Comparison of ENCODE assay signal across 16 cellular contexts in the genomic region with DNA sequence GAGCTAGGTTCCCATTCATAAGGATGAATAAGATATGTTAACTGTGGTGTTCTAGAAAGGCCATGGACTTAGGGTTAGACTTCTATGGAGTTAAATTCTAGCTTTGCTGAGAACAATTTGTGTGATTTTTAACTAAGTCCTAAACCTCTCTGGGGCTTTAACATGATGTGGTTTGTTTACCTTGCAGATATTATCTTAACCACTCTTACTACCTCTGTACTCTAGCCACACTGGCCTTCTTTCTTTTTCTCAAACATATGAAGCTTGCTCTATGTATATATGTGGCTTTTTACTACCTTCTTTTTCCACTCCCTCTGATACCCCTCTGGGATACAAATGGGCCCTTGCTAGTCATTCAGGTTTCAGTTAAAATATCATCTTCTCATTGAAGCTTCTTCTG.
DNase-seq lines count a peak whose midpoint lies in the region; ATAC-seq and TF ChIP-seq lines count a peak whose summit lies in the region.
"Had no signal": no experiment of that assay in that cellular context is flagged by ENCODE, and none has a peak within 500 bp of the region (broad histone marks: within the 10 kb centered on the region; RNA-seq: fewer than 3 reads in every experiment).

No MANE protein-coding gene starts in this region.

- H2BK20ac ChIP-seq in IMR-90 (ENCODE audit: low read depth, low read length), result no peak overlapping the region

- no peak overlapping the region for H2AFZ ChIP-seq in IMR-90 (replicated peaks; ENCODE audit: low read length, poor library complexity)
- H2AFZ ChIP-seq: parathyroid adenoma had no signal

- H3K36me3 Mint-ChIP-seq in CD8-positive, alpha-beta memory T cell, result peaks cover 0 to 24% (median 5%) of the 10 kb centered on the region in 3 donors
- peaks cover 28% of the 10 kb centered on the region for H3K36me3 Mint-ChIP-seq in activated T-helper 2 cell treated with anti-CD3 and anti-CD28 coated beads, Interferon-gamma antibody, Interleukin-2, Interleukin-4, amounts not matched to agents 10 μg/mL and 5 μg/mL and 100 μg/mL, durations not matched to agents 14 hours and 24 hours and 36 hours (ENCODE audit: low read depth)
- H3K36me3 Mint-ChIP-seq in nephron progenitor cell (ENCODE audit: low read depth), result peaks cover 61% of the 10 kb centered on the region

- no peaks in the 10 kb centered on the region for H3K9me3 ChIP-seq in CD8-positive, alpha-beta memory T cell (ENCODE audit: low read length)
- H3K9me3 ChIP-seq in IMR-90 (ENCODE audit: control insufficient read depth, insufficient read depth, low read length), result no peaks in the 10 kb centered on the region
- H3K9me3 ChIP-seq in left ventricle myocardium inferior (replicated peaks), result no peaks in the 10 kb centered on the region
- H3K9me3 ChIP-seq: transverse colon had no signal

- H3K18ac ChIP-seq in IMR-90 (ENCODE audit: low read depth, low read length), result no peak overlapping the region

- H2BK15ac ChIP-seq in IMR-90 (ENCODE audit: low read depth, low read length), result no peak overlapping the region

- H3K36me3 ChIP-seq in CD8-positive, alpha-beta memory T cell (ENCODE audit: insufficient read depth, low read length), result no peaks in the 10 kb centered on the region
- H3K36me3 ChIP-seq in IMR-90 (ENCODE audit: control insufficient read depth, insufficient read depth, low read length) (peaks cover 5% of the 10 kb centered on the region), left ventricle myocardium inferior (no peaks in the 10 kb centered on the region)
- H3K36me3 ChIP-seq: transverse colon had no signal

- H3K4me2 ChIP-seq in IMR-90 (ENCODE audit: low read depth, low read length), result no peak overlapping the region
- H3K4me2 ChIP-seq: BLaER1 treated with 17β-estradiol and CSF1 and Interleukin-3, amounts not matched to agents 10 nM and 100 nM had no signal

- H3K23ac ChIP-seq in IMR-90 (ENCODE audit: low read depth, low read length), result no peak overlapping the region

- peaks cover 49 to 72% (median 69%) of the 10 kb centered on the region in 3 donors for H3K4me1 Mint-ChIP-seq in CD8-positive, alpha-beta memory T cell
- H3K4me1 Mint-ChIP-seq in activated T-helper 2 cell treated with anti-CD3 and anti-CD28 coated beads, Interferon-gamma antibody, Interleukin-2, Interleukin-4, amounts not matched to agents 10 μg/mL and 5 μg/mL and 100 μg/mL, durations not matched to agents 14 hours and 24 hours and 36 hours (ENCODE audit: low read depth), result peaks cover 56% of the 10 kb centered on the region
- peaks cover 47% of the 10 kb centered on the region for H3K4me1 Mint-ChIP-seq in nephron progenitor cell

- H3K9me1 ChIP-seq in IMR-90 (ENCODE audit: insufficient read depth, low read length), result peaks cover 13% of the 10 kb centered on the region

- H3K4me3 Mint-ChIP-seq in CD8-positive, alpha-beta memory T cell, result peak overlapping the region in 1 of 7 donors; percentile 25
- no peak overlapping the region for H3K4me3 Mint-ChIP-seq in activated T-helper 2 cell treated with anti-CD3 and anti-CD28 coated beads, Interferon-gamma antibody, Interleukin-2, Interleukin-4, amounts not matched to agents 10 μg/mL and 5 μg/mL and 100 μg/mL, durations not matched to agents 14 hours and 24 hours and 36 hours (ENCODE audit: low read depth)
- H3K4me3 Mint-ChIP-seq in nephron progenitor cell, result no peak overlapping the region

- DNase-seq in CD8-positive, alpha-beta memory T cell, result no peak
- no peak for DNase-seq in IMR-90
- no peak for DNase-seq in activated T-helper 2 cell treated with anti-CD3 and anti-CD28 coated beads, Interferon-gamma antibody, Interleukin-2, Interleukin-4, amounts not matched to agents 10 μg/mL and 5 μg/mL and 100 μg/mL, durations not matched to agents 14 hours and 24 hours and 36 hours (ENCODE audit: low spot score)
- no peak for DNase-seq in nephron progenitor cell
- no peak for DNase-seq in NCI-H1694 (lab: John Stamatoyannopoulos, UW)
- DNase-seq in NK-92 (lab: John Stamatoyannopoulos, UW; ENCODE audit: unreplicated experiment), result no peak
- no peak for DNase-seq in left ventricle myocardium inferior
- DNase-seq: aorta; DMS79; left colon; NCI-H345; stimulated activated CD4-positive, alpha-beta T cell treated with anti-CD3 and anti-CD28 coated beads, Interleukin-4, amount 100 ng/mL, for 4 hours; transverse colon had no signal

- in situ Hi-C loops in IMR-90 (cut with MboI; ENCODE audit: low sequenced_read_pairs), result no loop called here

- H2AK9ac ChIP-seq in IMR-90 (replicated peaks; ENCODE audit: low read depth, low read length, poor library complexity), result no peak overlapping the region

- H2AK5ac ChIP-seq in IMR-90 (ENCODE audit: low read depth, low read length), result no peak overlapping the region

- H4K8ac ChIP-seq in IMR-90 (ENCODE audit: low read depth in 2 of 2, low read length in 2 of 2), result no peak overlapping the region

- H3K27ac Mint-ChIP-seq in CD8-positive, alpha-beta memory T cell, result peak overlapping the region in 7 of 8 donors; percentile 8 to 74 (median 62)
- H3K27ac Mint-ChIP-seq in activated T-helper 2 cell treated with anti-CD3 and anti-CD28 coated beads, Interferon-gamma antibody, Interleukin-2, Interleukin-4, amounts not matched to agents 10 μg/mL and 5 μg/mL and 100 μg/mL, durations not matched to agents 14 hours and 24 hours and 36 hours, result peak overlapping the region; percentile 43
- H3K27ac Mint-ChIP-seq in nephron progenitor cell, result peak overlapping the region; percentile 43

- no peaks in the 10 kb centered on the region for H3K9me3 Mint-ChIP-seq in CD8-positive, alpha-beta memory T cell
- no peaks in the 10 kb centered on the region for H3K9me3 Mint-ChIP-seq in activated T-helper 2 cell treated with anti-CD3 and anti-CD28 coated beads, Interferon-gamma antibody, Interleukin-2, Interleukin-4, amounts not matched to agents 10 μg/mL and 5 μg/mL and 100 μg/mL, durations not matched to agents 14 hours and 24 hours and 36 hours
- peaks cover 4% of the 10 kb centered on the region for H3K9me3 Mint-ChIP-seq in nephron progenitor cell

- POLR2A ChIA-PET in CD8-positive, alpha-beta memory T cell (lab: Charles Lee), result no interaction called here
- POLR2A ChIA-PET in IMR-90 (lab: Charles Lee; ENCODE audit: unreplicated experiment), result no interaction called here

- peaks cover 36% of the 10 kb centered on the region for H4K20me1 ChIP-seq in IMR-90 (ENCODE audit: insufficient read depth, low read length)

- H3K4ac ChIP-seq in IMR-90 (ENCODE audit: low read depth, low read length), result no peak overlapping the region

- H3K4me1 ChIP-seq in CD8-positive, alpha-beta memory T cell (ENCODE audit: insufficient read depth, low read length), result peaks cover 39% of the 10 kb centered on the region
- H3K4me1 ChIP-seq in IMR-90 (ENCODE audit: control insufficient read depth, insufficient read depth, low read length), result peaks cover 4% of the 10 kb centered on the region
- peaks cover 26% of the 10 kb centered on the region for H3K4me1 ChIP-seq in left ventricle myocardium inferior

- H3K14ac ChIP-seq in IMR-90 (replicated peaks; ENCODE audit: low read depth, low read length), result no peak overlapping the region

- TF ChIP-seq CTCF in IMR-90 (conservative IDR thresholded peaks at IDR 0.05; ENCODE audit: low read depth, low read length), result no peak
- TF ChIP-seq CTCF in nephron progenitor cell (IDR thresholded peaks at IDR 0.05), result no peak
- TF ChIP-seq CTCF in left ventricle myocardium inferior (IDR thresholded peaks at IDR 0.05; ENCODE audit: borderline replicate concordance), result no peak

- H3K56ac ChIP-seq in IMR-90 (ENCODE audit: extremely low read depth, insufficient read depth, low read length), result no peak overlapping the region

- no peak overlapping the region for H2BK120ac ChIP-seq in IMR-90 (ENCODE audit: low read depth, low read length)

- H3K27me3 Mint-ChIP-seq in CD8-positive, alpha-beta memory T cell, result peaks cover 0 to 2% of the 10 kb centered on the region in 2 donors
- no peaks in the 10 kb centered on the region for H3K27me3 Mint-ChIP-seq in activated T-helper 2 cell treated with anti-CD3 and anti-CD28 coated beads, Interferon-gamma antibody, Interleukin-2, Interleukin-4, amounts not matched to agents 10 μg/mL and 5 μg/mL and 100 μg/mL, durations not matched to agents 14 hours and 24 hours and 36 hours (ENCODE audit: low read depth)
- no peaks in the 10 kb centered on the region for H3K27me3 Mint-ChIP-seq in nephron progenitor cell (ENCODE audit: low read depth, poor library complexity)

- no peaks in the 10 kb centered on the region for H3K27me3 ChIP-seq in CD8-positive, alpha-beta memory T cell (ENCODE audit: insufficient read depth, low read length, poor library complexity, severe bottlenecking)
- H3K27me3 ChIP-seq in IMR-90 (ENCODE audit: control insufficient read depth, insufficient read depth, low read length) (no peaks in the 10 kb centered on the region), left ventricle myocardium inferior (ENCODE audit: low read depth) (no peaks in the 10 kb centered on the region)
- H3K27me3 ChIP-seq: BLaER1 treated with 17β-estradiol and CSF1 and Interleukin-3, amounts not matched to agents 10 nM and 100 nM; transverse colon had no signal

- H3K9ac ChIP-seq in IMR-90 (ENCODE audit: low read depth, low read length), result no peak overlapping the region
- H3K9ac ChIP-seq: BLaER1 treated with 17β-estradiol and CSF1 and Interleukin-3, amounts not matched to agents 10 nM and 100 nM; parathyroid adenoma had no signal

- no peak for TF ChIP-seq RAD21 in IMR-90 (IDR thresholded peaks at IDR 0.05; ENCODE audit: low read length)

- dilution Hi-C loops in IMR-90 (cut with HindIII; ENCODE audit: low sequenced_read_pairs, unreplicated experiment), result no loop called here

- TF ChIP-seq POLR2A in IMR-90 (IDR thresholded peaks at IDR 0.05; ENCODE audit: low read depth, low read length), result no peak

- CTCF ChIA-PET in CD8-positive, alpha-beta memory T cell (lab: Charles Lee), result interaction anchor here (0.7 kb wide), 1 partner anchor 85 kb away, joined by 3 read pairs; no protein-coding TSS in a partner anchor
- CTCF ChIA-PET in IMR-90 (lab: Yijun Ruan, JAX), result no interaction called here

- no peak overlapping the region for H3K4me3 ChIP-seq in CD8-positive, alpha-beta memory T cell (ENCODE audit: low read length)
- H3K4me3 ChIP-seq in IMR-90 (ENCODE audit: insufficient read depth, low read depth, low read length) (no peak overlapping the region), left ventricle myocardium inferior (no peak overlapping the region)
- H3K4me3 ChIP-seq: BLaER1 treated with 17β-estradiol and CSF1 and Interleukin-3, amounts not matched to agents 10 nM and 100 nM; transverse colon had no signal

- intact Hi-C loops in IMR-90 (cut with micrococcal nuclease), result no loop called here
- intact Hi-C loops in activated T-helper 2 cell treated with anti-CD3 and anti-CD28 coated beads, Interferon-gamma antibody, Interleukin-2, Interleukin-4, amounts not matched to agents 10 μg/mL and 5 μg/mL and 100 μg/mL, durations not matched to agents 14 hours and 24 hours and 36 hours (cut with micrococcal nuclease), result loop anchor here (1.0 kb wide), 1 partner anchor 107 kb away; no protein-coding TSS in a partner anchor
- intact Hi-C loops in left ventricle myocardium inferior (cut with micrococcal nuclease), result no loop called here

- H4K91ac ChIP-seq in IMR-90 (ENCODE audit: insufficient read depth, low read depth, low read length), result no peak overlapping the region

- no TSS peak for BruUV-seq in IMR-90 (replicated peaks; lab: Mats Ljungman, UMichigan)

- no peak overlapping the region for H2BK5ac ChIP-seq in IMR-90 (ENCODE audit: low read depth, low read length, poor library complexity, severe bottlenecking)

- H4K5ac ChIP-seq in IMR-90 (ENCODE audit: low read depth, low read length), result no peak overlapping the region

- H3K27ac ChIP-seq in CD8-positive, alpha-beta memory T cell (ENCODE audit: low read depth, low read length), result no peak overlapping the region
- H3K27ac ChIP-seq in IMR-90 (ENCODE audit: insufficient read depth, low read length) (no peak overlapping the region), left ventricle myocardium inferior (replicated peaks) (no peak overlapping the region)
- H3K27ac ChIP-seq: BLaER1 treated with 17β-estradiol and CSF1 and Interleukin-3, amounts not matched to agents 10 nM and 100 nM; parathyroid adenoma; transverse colon had no signal

- peaks cover 46 to 68% of the 10 kb centered on the region in 2 experiments for H3K79me1 ChIP-seq in IMR-90 (ENCODE audit: low read depth in 1 of 2, low read length in 2 of 2)

- peak; percentile 24; the same call in 1 of the 2 replicates for ATAC-seq in IMR-90 (ENCODE audit: low read depth)
- no peak for ATAC-seq in GM21528 (IDR thresholded peaks at IDR 0.05; ENCODE audit: low FRiP score, unreplicated experiment)
- ATAC-seq: left colon had no signal
